ENCODE assay signal across 9 cellular contexts in genomic region chr1:155051777-155052398, GRCh38. TPM values are rescaled to one million over a fixed set of nuclear protein-coding genes. Genes with fewer than 3 reads are reported as not detected.
DNase-seq lines count a peak whose midpoint lies in the region; ATAC-seq and TF ChIP-seq lines count a peak whose summit lies in the region.
"Had no signal": no experiment of that assay in that cellular context is flagged by ENCODE, and none has a peak within 500 bp of the region (broad histone marks: within the 10 kb centered on the region; RNA-seq: fewer than 3 reads in every experiment).

No MANE protein-coding gene starts in this region.

- no peaks in the 10 kb centered on the region for H3K9me2 ChIP-seq in SU-DHL-6 (replicated peaks; ENCODE audit: insufficient read depth, low read length)

- H3K9me3 ChIP-seq in HUES48 (ENCODE audit: control insufficient read depth, insufficient read depth, low read length), result no peaks in the 10 kb centered on the region
- no peaks in the 10 kb centered on the region for H3K9me3 ChIP-seq in SU-DHL-6 (ENCODE audit: insufficient read depth, low read length)
- H3K9me3 ChIP-seq in right atrium auricular region, result no peaks in the 10 kb centered on the region
- H3K9me3 ChIP-seq in psoas muscle, result no peaks in the 10 kb centered on the region

- TF ChIP-seq CTCF in GM06990 (IDR thresholded peaks at IDR 0.05; ENCODE audit: insufficient read depth, low read length, poor library complexity, severe bottlenecking) (no peak), SU-DHL-6 (IDR thresholded peaks at IDR 0.05; ENCODE audit: insufficient read depth, low read length, poor library complexity, severe bottlenecking) (no peak), right atrium auricular region (IDR thresholded peaks at IDR 0.05) (no peak), psoas muscle (IDR thresholded peaks at IDR 0.05) (no peak)

- H3K36me3 ChIP-seq in GM06990 (ENCODE audit: control insufficient read depth, insufficient read depth, low read length) (no peaks in the 10 kb centered on the region), HUES48 (ENCODE audit: control insufficient read depth, insufficient read depth, low read length) (no peaks in the 10 kb centered on the region), SU-DHL-6 (ENCODE audit: low read length) (no peaks in the 10 kb centered on the region), right atrium auricular region (peaks cover 25% of the 10 kb centered on the region), psoas muscle (ENCODE audit: insufficient read depth in 1 of 2, low read depth in 1 of 2) (peaks cover 0 to 40% of the 10 kb centered on the region in 2 donors)

- intact Hi-C loops in psoas muscle (cut with DNase I), result loop anchor here in 1 of 2 donors (10.0 kb wide), 1 partner anchor 497 kb away; the partner anchor contains the start of gene UBE2Q1

- H3K79me2 ChIP-seq in SU-DHL-6 (ENCODE audit: insufficient read depth, low read length), result no peaks in the 10 kb centered on the region

- no peaks in the 10 kb centered on the region for H3F3A ChIP-seq in SU-DHL-6 (ENCODE audit: insufficient read depth)

- no peak overlapping the region for H3K9ac ChIP-seq in HUES48 (ENCODE audit: low read depth, low read length)
- H3K9ac ChIP-seq in SU-DHL-6 (ENCODE audit: low read length), result peak overlapping the region; percentile 63

- DNase-seq in GM06990 (ENCODE audit: extremely low read depth, insufficient read length) (peak; percentile 31), anterior cingulate cortex (lab: John Stamatoyannopoulos, UW) (peak in 44 of 58 donors; percentile 4 to 63 (median 41)), right atrium auricular region (ENCODE audit: low spot score) (peak; percentile 75), psoas muscle (peak; percentile 71 to 82)

- no peaks in the 10 kb centered on the region for H3K27me3 ChIP-seq in GM06990 (replicated peaks; ENCODE audit: control insufficient read depth, insufficient read depth, low read length)
- H3K27me3 ChIP-seq in HUES48 (ENCODE audit: control insufficient read depth, insufficient read depth, low read length), result peaks cover 20% of the 10 kb centered on the region
- no peaks in the 10 kb centered on the region for H3K27me3 ChIP-seq in SU-DHL-6 (ENCODE audit: low read length)
- no peaks in the 10 kb centered on the region for H3K27me3 ChIP-seq in right atrium auricular region
- H3K27me3 ChIP-seq in psoas muscle (ENCODE audit: insufficient read depth in 3 of 3, low read length in 2 of 3), result no peaks in the 10 kb centered on the region

- WGBS in psoas muscle, 3 donors, result 5 to 19% (median 9%) methylated on average over 26 to 27 of the region's 27 CpGs

- peak overlapping the region; percentile 90 for H2AFZ ChIP-seq in SU-DHL-6 (ENCODE audit: low read depth, low read length, severe bottlenecking)

- H3K4me3 ChIP-seq in GM06990 (replicated peaks; ENCODE audit: low read depth, low read length) (peak overlapping the region; percentile 61), HUES48 (ENCODE audit: low read depth, low read length) (peak overlapping the region; percentile 69), SU-DHL-6 (ENCODE audit: insufficient read depth, low read length, poor library complexity, severe bottlenecking) (peak overlapping the region; percentile 64), right atrium auricular region (peak overlapping the region; percentile 63 to 77), psoas muscle (peak overlapping the region; percentile 88)

- ATAC-seq in psoas muscle, result peak; percentile 7 to 36 (median 21)
- no peak for ATAC-seq in HG03196 (IDR thresholded peaks at IDR 0.05; ENCODE audit: unreplicated experiment)
- no peak for ATAC-seq in GM19324 (IDR thresholded peaks at IDR 0.05; ENCODE audit: low FRiP score, unreplicated experiment)

- H4K20me1 ChIP-seq in SU-DHL-6 (ENCODE audit: low read depth, low read length), result no peaks in the 10 kb centered on the region; the same call in 1 of the 2 replicates

- H3K27ac ChIP-seq in HUES48 (ENCODE audit: low read depth, low read length) (no peak overlapping the region), SU-DHL-6 (ENCODE audit: low read depth, low read length) (no peak overlapping the region), right atrium auricular region (peak overlapping the region; percentile 91 to 98), psoas muscle (peak overlapping the region; percentile 86)

- H3K4me2 ChIP-seq in SU-DHL-6 (ENCODE audit: low read depth, low read length, poor library complexity, severe bottlenecking), result peak overlapping the region; percentile 72

- H3K4me1 ChIP-seq in HUES48 (ENCODE audit: control insufficient read depth, insufficient read depth, low read length), result no peaks in the 10 kb centered on the region; the same call in 1 of the 2 replicates
- peaks cover 0 to 37% of the 10 kb centered on the region in 2 donors for H3K4me1 ChIP-seq in right atrium auricular region
- peaks cover 23% of the 10 kb centered on the region for H3K4me1 ChIP-seq in psoas muscle

RNA-seq across cellular contexts. Expression of gene ADAM15, which starts 0.8 kb away (rescaled TPM):
- 10 to 100 TPM; 64.6 to 96.7 TPM for total RNA-seq in right atrium auricular region
- 10 to 100 TPM; 38.4 to 50.9 (median 49.3) TPM for total RNA-seq in psoas muscle
- 10 to 100 TPM; 33.2 to 45.4 (median 41.0) TPM for polyA plus RNA-seq in psoas muscle

RNA-seq across cellular contexts. Expression of gene EFNA4, which starts 11.7 kb away (rescaled TPM):
- total RNA-seq in right atrium auricular region (1 to 10 TPM; 2.2 to 3.5 TPM), psoas muscle (1 to 10 TPM in 1 of 4 donors, under 1 TPM in 3; 0.69 to 1.1 (median 0.77) TPM)
- 1 to 10 TPM in 2 of 3 donors, under 1 TPM in 1; 0.39 to 1.3 (median 1.2) TPM for polyA plus RNA-seq in psoas muscle

RNA-seq across cellular contexts. Expression of gene DCST1, which starts 18.3 kb away (rescaled TPM):
- total RNA-seq in right atrium auricular region (not detected), psoas muscle (under 1 TPM in 2 of 4 donors, not detected in 2; 0.12 to 0.34 TPM)
- polyA plus RNA-seq in psoas muscle, result not detected
- total RNA-seq: dermis microvascular lymphatic vessel endothelial cell had no signal

RNA-seq across cellular contexts. Expression of gene DCST2, which starts 18.3 kb away (rescaled TPM):
- total RNA-seq in right atrium auricular region (not detected), psoas muscle (under 1 TPM in 2 of 4 donors, not detected in 2; 0.19 to 0.56 TPM)
- polyA plus RNA-seq in psoas muscle, result under 1 TPM; 0.04 to 0.38 (median 0.07) TPM

RNA-seq across cellular contexts. Expression of gene EFNA3, which starts 26.7 kb away (rescaled TPM):
- total RNA-seq in right atrium auricular region, result 1 to 10 TPM in 1 of 2 donors, not detected in 1; 3.2 TPM
- under 1 TPM in 3 of 4 donors, not detected in 1; 0.32 to 0.69 (median 0.57) TPM for total RNA-seq in psoas muscle
- polyA plus RNA-seq in psoas muscle, result under 1 TPM; 0.17 to 1.00 (median 0.39) TPM

Comparison
In these comparisons a context has a peak if more than half of its experiments do, and no peak if none do; other contexts are left out.
1. H3K27ac ChIP-seq: peak in right atrium auricular region (2 of 2) and psoas muscle (single experiment); none in HUES48 (single experiment) and SU-DHL-6 (single experiment).
2. ATAC-seq: peak in psoas muscle (4 of 4); none in HG03196 (single experiment) and GM19324 (single experiment).
3. Peak in every context shown above with its lines, with median percentiles within 50 percentile points of each other: DNase-seq and H3K4me3 ChIP-seq.